In genomic region chr11:1644601-1645356, GRCh38 we compare ENCODE assay signal across 22 cellular contexts. TPM values are rescaled to one million over a fixed set of nuclear protein-coding genes. Genes with fewer than 3 reads are reported as not detected.
"Had no signal": no experiment of that assay in that cellular context is flagged by ENCODE, and none has a peak within 500 bp of the region (broad histone marks: within the 10 kb centered on the region; RNA-seq: fewer than 3 reads in every experiment).

No MANE protein-coding gene starts in this region.

- H3K27ac ChIP-seq: gastrocnemius medialis, heart right ventricle, left ventricle myocardium inferior, right atrium auricular region, testis, tibial nerve had no signal

- H3K36me3 ChIP-seq: gastrocnemius medialis, heart right ventricle, left ventricle myocardium inferior, right atrium auricular region, tibial nerve had no signal

- H3K27me3 ChIP-seq: right atrium auricular region, testis had no signal

- FAIRE-seq: endometrium, islet of Langerhans, small intestine had no signal

- ATAC-seq: esophagus mucosa; gastrocnemius medialis; stimulated activated naive CD8-positive, alpha-beta T cell treated with anti-CD3 and anti-CD28 coated beads, Interleukin-15, amount 100 ng/mL, for 72 hours had no signal

- DNase-seq: effector memory CD4-positive, alpha-beta T cell; gastrocnemius medialis; heart right ventricle; hypothalamus; left ventricle myocardium inferior; mesenchymal stem cell; midbrain; small intestine; stimulated activated CD4-positive, alpha-beta T cell treated with anti-CD3 and anti-CD28 coated beads, Interleukin-2, amount 100 ng/mL, for 48 hours; stimulated activated naive CD8-positive, alpha-beta T cell treated with anti-CD3 and anti-CD28 coated beads, Interleukin-15, amount 100 ng/mL, for 72 hours; testis had no signal

- H3K9me3 ChIP-seq: gastrocnemius medialis, heart right ventricle, left ventricle myocardium inferior, right atrium auricular region, testis, tibial nerve had no signal

- H3K4me1 ChIP-seq: gastrocnemius medialis, right atrium auricular region, testis had no signal

- H3K4me3 ChIP-seq: gastrocnemius medialis, heart right ventricle, left ventricle myocardium inferior, lung, right atrium auricular region, testis, tibial nerve had no signal

RNA-seq across cellular contexts. Expression of gene KRTAP5-5, which starts 15.2 kb away (rescaled TPM):
- total RNA-seq: esophagus mucosa; fibroblast of lung; gastrocnemius medialis; heart right ventricle; left ventricle myocardium inferior; lung; natural killer cell treated with Interleukin-12 subunit alpha and Interleukin-12 subunit beta and Interleukin-15 and Interleukin-18, amount 100 ng/mL, for 72 hours; omental fat pad; right atrium auricular region; subcutaneous adipose tissue; testis; tibial nerve; ureter had no signal
- polyA plus RNA-seq: fibroblast of lung, heart right ventricle, lung, small intestine had no signal

RNA-seq across cellular contexts. Expression of gene KRTAP5-4, which starts 22.8 kb away (rescaled TPM):
- total RNA-seq: esophagus mucosa; fibroblast of lung; gastrocnemius medialis; heart right ventricle; left ventricle myocardium inferior; lung; natural killer cell treated with Interleukin-12 subunit alpha and Interleukin-12 subunit beta and Interleukin-15 and Interleukin-18, amount 100 ng/mL, for 72 hours; omental fat pad; right atrium auricular region; subcutaneous adipose tissue; testis; tibial nerve; ureter had no signal
- polyA plus RNA-seq: fibroblast of lung, heart right ventricle, lung, small intestine had no signal

RNA-seq across cellular contexts. Expression of gene KRTAP5-3, which starts 36.5 kb away (rescaled TPM):
- total RNA-seq: esophagus mucosa; fibroblast of lung; gastrocnemius medialis; heart right ventricle; left ventricle myocardium inferior; lung; natural killer cell treated with Interleukin-12 subunit alpha and Interleukin-12 subunit beta and Interleukin-15 and Interleukin-18, amount 100 ng/mL, for 72 hours; omental fat pad; right atrium auricular region; subcutaneous adipose tissue; testis; tibial nerve; ureter had no signal
- polyA plus RNA-seq: fibroblast of lung, heart right ventricle, lung, small intestine had no signal

RNA-seq across cellular contexts. Expression of gene KRTAP5-2, which starts 46.7 kb away (rescaled TPM):
- total RNA-seq: esophagus mucosa; fibroblast of lung; gastrocnemius medialis; heart right ventricle; left ventricle myocardium inferior; lung; natural killer cell treated with Interleukin-12 subunit alpha and Interleukin-12 subunit beta and Interleukin-15 and Interleukin-18, amount 100 ng/mL, for 72 hours; omental fat pad; right atrium auricular region; subcutaneous adipose tissue; testis; tibial nerve; ureter had no signal
- polyA plus RNA-seq: fibroblast of lung had no signal

RNA-seq across cellular contexts. Expression of gene KRTAP5-6, which starts 52.2 kb away (rescaled TPM):
- total RNA-seq: esophagus mucosa; fibroblast of lung; gastrocnemius medialis; heart right ventricle; left ventricle myocardium inferior; lung; natural killer cell treated with Interleukin-12 subunit alpha and Interleukin-12 subunit beta and Interleukin-15 and Interleukin-18, amount 100 ng/mL, for 72 hours; omental fat pad; right atrium auricular region; subcutaneous adipose tissue; testis; tibial nerve; ureter had no signal
- polyA plus RNA-seq: fibroblast of lung, heart right ventricle, lung, small intestine had no signal
